9 cellular contexts compared by ENCODE assay signal in genomic region chr6:64012351-64013060, GRCh38.
A peak's percentile ranks its signal among the peaks of the same experiment; 100 is the strongest.
DNase-seq lines count a peak whose midpoint lies in the region; ATAC-seq, FAIRE-seq and TF ChIP-seq lines count a peak whose summit lies in the region.
"Had no signal": no experiment of that assay in that cellular context is flagged by ENCODE, and none has a peak within 500 bp of the region (broad histone marks: within the 10 kb centered on the region; RNA-seq: fewer than 3 reads in every experiment).

No MANE protein-coding gene starts in this region.

- peak; percentile 41 for FAIRE-seq in keratinocyte (lab: Jason Lieb, UNC)

- no peak overlapping the region for H3K27ac ChIP-seq in keratinocyte (ENCODE audit: control insufficient read depth, insufficient read depth, low read length)
- H3K27ac ChIP-seq: parathyroid adenoma had no signal

- no peaks in the 10 kb centered on the region for H3K9me1 ChIP-seq in keratinocyte (ENCODE audit: control insufficient read depth, extremely low read depth, insufficient read depth, low read length)

- POLR2A ChIA-PET in GM10248 (lab: Yijun Ruan, JAX) = no interaction called here

- no peaks in the 10 kb centered on the region for H3K36me3 ChIP-seq in keratinocyte (ENCODE audit: control insufficient read depth in 2 of 2, extremely low read depth in 1 of 2, insufficient read depth in 2 of 2, low read length in 2 of 2)

- no peak for TF ChIP-seq POLR2A in NB4 (IDR thresholded peaks at IDR 0.05; ENCODE audit: extremely low read depth, insufficient read length)

- no peak overlapping the region for H3K4me2 ChIP-seq in keratinocyte (ENCODE audit: control insufficient read depth, extremely low read depth, insufficient read depth, low read depth, low read length)

- no peaks in the 10 kb centered on the region for H3K79me2 ChIP-seq in keratinocyte (ENCODE audit: control insufficient read depth, insufficient read depth, low read length)
- H3K79me2 ChIP-seq: parathyroid adenoma had no signal

- H4K20me1 ChIP-seq in keratinocyte (ENCODE audit: control insufficient read depth, extremely low read depth, insufficient read depth, low read length) = no peaks in the 10 kb centered on the region

- dilution Hi-C loops in keratinocyte (cut with MboI; ENCODE audit: extremely low pct_ligation_motif_present, low sequenced_read_pairs) = no loop called here

- no peak overlapping the region for H2AFZ ChIP-seq in keratinocyte (ENCODE audit: control insufficient read depth, low read length)
- H2AFZ ChIP-seq: parathyroid adenoma had no signal

- DNase-seq in GM10248 (ENCODE audit: extremely low spot score) (peak; percentile 21), NB4 (ENCODE audit: low read depth) (peak; percentile 32), amygdala (lab: John Stamatoyannopoulos, UW) (peak in 30 of 56 donors; percentile 2 to 58 (median 16)), keratinocyte (ENCODE audit: low read depth, low spot score) (peak; percentile 7), omental fat pad (ENCODE audit: low spot score) (no peak), T-helper 9 cell (no peak)
- DNase-seq in stimulated activated CD8-positive, alpha-beta memory T cell treated with anti-CD3 and anti-CD28 coated beads, Interleukin-4, amount 100 ng/mL, for 48 hours = no peak

- CTCF ChIA-PET in GM10248 (lab: Yijun Ruan, JAX) = interaction anchor here (1.3 to 2.4 kb wide), 3 partner anchors 11 to 320 kb away, joined by 4 to 24 read pairs (median 5); no protein-coding TSS in a partner anchor

- ATAC-seq in HG02870 (IDR thresholded peaks at IDR 0.05; ENCODE audit: unreplicated experiment) (no peak), omental fat pad (ENCODE audit: low FRiP score) (no peak)

- no peak overlapping the region for H3K4me3 ChIP-seq in NB4 (ENCODE audit: low read depth, low read length)
- no peak overlapping the region for H3K4me3 ChIP-seq in keratinocyte (ENCODE audit: control insufficient read depth in 2 of 3, extremely low read depth in 1 of 3, insufficient read depth in 2 of 3, low read depth in 1 of 3, low read length in 3 of 3)

- TF ChIP-seq CTCF in GM10248 (IDR thresholded peaks at IDR 0.05; ENCODE audit: control extremely low read depth, extremely low read depth, low read depth, missing control alignments) (peak; percentile 46), NB4 (IDR thresholded peaks at IDR 0.05; ENCODE audit: low read depth, low read length) (peak; percentile 47), keratinocyte (optimal IDR thresholded peaks at IDR 0.05 in 1 of 3, IDR thresholded peaks at IDR 0.05 in 1 of 3, conservative IDR thresholded peaks at IDR 0.05 in 1 of 3; ENCODE audit: extremely low read depth in 1 of 3, insufficient read depth in 2 of 3, low read length in 3 of 3) (peak; percentile 77 to 91 (median 77)), omental fat pad (IDR thresholded peaks at IDR 0.05) (no peak)

- H3K27me3 ChIP-seq in keratinocyte (ENCODE audit: control insufficient read depth, extremely low read depth, insufficient read depth, low read length) = no peaks in the 10 kb centered on the region

- no peak overlapping the region for H3K9ac ChIP-seq in keratinocyte (ENCODE audit: control insufficient read depth, extremely low read depth, insufficient read depth, low read length)
- H3K9ac ChIP-seq: parathyroid adenoma had no signal

- H3K4me1 ChIP-seq in keratinocyte (ENCODE audit: control insufficient read depth, extremely low read depth, insufficient read depth, low read length) = no peaks in the 10 kb centered on the region
- H3K4me1 ChIP-seq: parathyroid adenoma had no signal

- no peaks in the 10 kb centered on the region for H3K9me3 ChIP-seq in keratinocyte (ENCODE audit: control insufficient read depth, low read depth, low read length)

Comparison
In these comparisons a context has a peak if more than half of its experiments do, and no peak if none do; other contexts are left out.
1. DNase-seq: peak in GM10248 (single experiment), NB4 (single experiment), amygdala (30 of 56) and keratinocyte (single experiment); none in omental fat pad (single experiment), T-helper 9 cell (single experiment) and stimulated activated CD8-positive, alpha-beta memory T cell treated with anti-CD3 and anti-CD28 coated beads, Interleukin-4, amount 100 ng/mL, for 48 hours (single experiment).
2. CTCF ChIP-seq: peak in GM10248 (single experiment), NB4 (single experiment) and keratinocyte (3 of 3); none in omental fat pad (0 of 3).